1 cellular context compared by ENCODE assay signal in genomic region chr6:30990422-30991086, GRCh38.
A peak's percentile ranks its signal among the peaks of the same experiment; 100 is the strongest.
TF ChIP-seq lines count a peak whose summit lies in the region.

No MANE protein-coding gene starts in this region.

TF ChIP-seq in H1, 55 proteins besides CTCF, POLR2A, EP300 and RAD21:
- TF ChIP-seq TCF12 (IDR thresholded peaks at IDR 0.05; ENCODE audit: low read depth, low read length) = peak; percentile 70; the same call in 1 of the 2 replicates
- TF ChIP-seq HDAC2 (IDR thresholded peaks at IDR 0.05; ENCODE audit: borderline replicate concordance in 1 of 2, low read depth in 2 of 2, low read length in 2 of 2) = no peak
